ENCODE assay signal across 7 cellular contexts in genomic region chr12:120290541-120291312, GRCh38. TPM values are rescaled to one million over a fixed set of nuclear protein-coding genes. Genes with fewer than 3 reads are reported as not detected.
DNase-seq lines count a peak whose midpoint lies in the region; ATAC-seq, FAIRE-seq and TF ChIP-seq lines count a peak whose summit lies in the region.

No MANE protein-coding gene starts in this region.

- FAIRE-seq in H54 (lab: Jason Lieb, UNC) = no peak

- H4K20me1 ChIP-seq in PC-3 (ENCODE audit: low read length) = no peaks in the 10 kb centered on the region

- peak overlapping the region; percentile 28 for H3K4me3 ChIP-seq in HFF-Myc (replicated peaks; ENCODE audit: low read depth, low read length)
- peak overlapping the region; percentile 46; the same call in 1 of the 2 replicates for H3K4me3 ChIP-seq in PC-3 (ENCODE audit: low read length)
- H3K4me3 ChIP-seq in left lung = peak overlapping the region in 1 of 2 donors; percentile 10

- ATAC-seq in PC-3 = peak; percentile 2
- ATAC-seq in left lung = peak; percentile 41

- H3F3A ChIP-seq in PC-3 (ENCODE audit: low read length, unreplicated experiment) = peaks cover 20% of the 10 kb centered on the region

- BruUV-seq in PC-3 (replicated peaks; lab: Mats Ljungman, UMichigan) = no TSS peak

- no peak for TF ChIP-seq POLR2A in H54 (IDR thresholded peaks at IDR 0.05; ENCODE audit: low read depth, low read length)

- H3K36me3 ChIP-seq in PC-3 (ENCODE audit: low read depth, low read length) (no peaks in the 10 kb centered on the region), left lung (no peaks in the 10 kb centered on the region)

- no peak for TF ChIP-seq CTCF in HFF-Myc (IDR thresholded peaks at IDR 0.05; ENCODE audit: low read depth, low read length, missing control alignments)
- TF ChIP-seq CTCF in PC-3 (conservative IDR thresholded peaks at IDR 0.05; ENCODE audit: low read depth, low read length) = no peak
- TF ChIP-seq CTCF in left lung (IDR thresholded peaks at IDR 0.05) = no peak

- H3K9me2 ChIP-seq in PC-3 (replicated peaks; ENCODE audit: low read length) = no peaks in the 10 kb centered on the region

- H3K79me2 ChIP-seq in PC-3 (ENCODE audit: low read length) = no peaks in the 10 kb centered on the region

- intact Hi-C loops in PC-3 (cut with micrococcal nuclease) = loop anchor here (1.0 to 5.0 kb wide), 3 partner anchors 26 to 397 kb away; partner anchors contain the start of gene MLEC
- intact Hi-C loops in left lung (cut with DNase I) = no loop called here

- peak overlapping the region; percentile 75 for H3K4me2 ChIP-seq in PC-3 (ENCODE audit: low read length)

- H3K9ac ChIP-seq in PC-3 (ENCODE audit: low read length) = peak overlapping the region; percentile 11; the same call in 1 of the 2 replicates

- H3K9me3 ChIP-seq in PC-3 (ENCODE audit: low read length) = no peaks in the 10 kb centered on the region
- no peaks in the 10 kb centered on the region for H3K9me3 ChIP-seq in left lung

- peak overlapping the region; percentile 91 for H3K27ac ChIP-seq in PC-3 (ENCODE audit: low read length)
- H3K27ac ChIP-seq in angular gyrus (ENCODE audit: low read depth, low read length) = peak overlapping the region; percentile 100
- H3K27ac ChIP-seq in left lung = peak overlapping the region; percentile 98 to 99

- peaks cover 25% of the 10 kb centered on the region for H3K4me1 ChIP-seq in PC-3 (ENCODE audit: insufficient read depth, low read length)
- H3K4me1 ChIP-seq in left lung = peaks cover 0 to 17% of the 10 kb centered on the region in 2 donors

- DNase-seq in HFF-Myc (ENCODE audit: extremely low read depth, low read depth) (no peak), PC-3 (no peak), left lung (peak in 1 of 2 donors; percentile 48), NCI-H1048 (lab: John Stamatoyannopoulos, UW) (no peak), H54 (ENCODE audit: insufficient read length, low spot score) (no peak)
- DNase-seq in stimulated activated CD8-positive, alpha-beta memory T cell treated with anti-CD3 and anti-CD28 coated beads, Interleukin-7, amount 100 ng/mL, for 4 hours (ENCODE audit: low read depth in 2 of 2) = peak; percentile 8 to 11

- POLR2A ChIA-PET in PC-3 (lab: Charles Lee; ENCODE audit: unreplicated experiment) = interaction anchor here (0.5 to 2.9 kb wide), 33 partner anchors 8 to 1918 kb away, joined by 3 to 73 read pairs (median 5); partner anchors contain the start of genes PXN, RPLP0 and SIRT4

- no peak overlapping the region for H2AFZ ChIP-seq in PC-3 (ENCODE audit: low read length)

- CTCF ChIA-PET in PC-3 (lab: Charles Lee) = interaction anchor here (0.6 to 1.6 kb wide), 5 partner anchors 15 to 89 kb away, joined by 6 to 26 read pairs (median 9); partner anchors contain the start of genes PXN and RPLP0

- no peaks in the 10 kb centered on the region for H3K27me3 ChIP-seq in PC-3 (ENCODE audit: low read length)
- no peaks in the 10 kb centered on the region for H3K27me3 ChIP-seq in left lung

RNA-seq across cellular contexts. Expression of gene RNU4-2, which starts 1.0 kb away (rescaled TPM):
- total RNA-seq in PC-3 (2014; rRNA removed) (under 0.01 TPM in 2 replicates), left lung (1,000 to 10,000 TPM; 6,889 to 7,719 TPM)

RNA-seq across cellular contexts. Expression of gene RNU4-1, which starts 2.3 kb away (rescaled TPM):
- total RNA-seq in PC-3 (2014; rRNA removed) (under 0.01 TPM in 2 replicates), left lung (1,000 to 10,000 TPM; 3,185 to 3,518 TPM)

RNA-seq across cellular contexts. Expression of gene SIRT4, which starts 11.4 kb away (rescaled TPM):
- total RNA-seq in PC-3 (2014; rRNA removed) (0.98 and 1.9 TPM in 2 replicates), left lung (1 to 10 TPM; 1.7 to 2.3 TPM)

RNA-seq across cellular contexts. Expression of gene PXN, which starts 25.2 kb away (rescaled TPM):
- total RNA-seq in PC-3 (2014; rRNA removed) (313 and 413 TPM in 2 replicates), left lung (100 to 1,000 TPM in 1 of 2 donors, 10 to 100 TPM in 1; 90.7 to 111 TPM)

RNA-seq across cellular contexts. Expression of gene PLA2G1B, which starts 36.9 kb away (rescaled TPM):
- total RNA-seq in PC-3 (2014; rRNA removed) (not detected in 2 replicates), left lung (10 to 100 TPM in 1 of 2 donors, 1 to 10 TPM in 1; 4.7 to 76.9 TPM)

Comparison
In these comparisons a context has a peak if more than half of its experiments do, and no peak if none do; other contexts are left out.
1. DNase-seq: peak in stimulated activated CD8-positive, alpha-beta memory T cell treated with anti-CD3 and anti-CD28 coated beads, Interleukin-7, amount 100 ng/mL, for 4 hours (2 of 2); none in HFF-Myc (single experiment), PC-3 (single experiment), NCI-H1048 (single experiment) and H54 (single experiment).
2. RNA of gene RNU4-2, which starts 1.0 kb away (total RNA-seq): 6,889 to 7,719 TPM in left lung; under 0.01 TPM in PC-3; every median in the first group is over 1,000 times any median in the second.
3. RNA of gene RNU4-1, which starts 2.3 kb away (total RNA-seq): 3,185 to 3,518 TPM in left lung; under 0.01 TPM in PC-3; every median in the first group is over 1,000 times any median in the second.
4. Peak in every context shown above with its lines, with median percentiles within 50 percentile points of each other: H3K27ac ChIP-seq.